25 cellular contexts compared by ENCODE assay signal in the genomic region with DNA sequence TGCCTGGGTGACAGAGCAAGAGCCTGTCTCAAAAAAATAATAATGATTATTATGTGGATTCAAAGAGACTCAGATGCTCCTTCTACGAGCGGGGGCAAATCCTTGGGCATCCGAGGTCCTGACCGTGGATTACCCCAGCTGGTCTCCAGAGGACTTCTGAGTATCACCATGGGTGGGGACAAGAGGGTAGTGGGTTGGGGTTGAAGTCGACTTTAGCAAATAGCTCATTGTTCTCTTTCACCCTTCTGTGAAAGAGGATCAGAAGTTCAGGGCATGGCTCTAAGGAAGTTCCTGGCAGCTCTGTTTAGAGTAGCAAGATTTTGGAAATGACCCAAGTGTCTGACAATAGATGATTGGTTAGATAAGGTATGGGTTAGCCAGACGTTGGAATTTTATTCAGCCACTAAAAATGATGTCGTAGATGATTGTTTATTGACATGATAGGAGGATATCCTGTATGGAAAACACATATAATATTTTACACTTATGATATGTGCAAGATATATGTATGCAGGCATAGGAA. TPM values are rescaled to one million over a fixed set of nuclear protein-coding genes. Genes with fewer than 3 reads are reported as not detected.
DNase-seq lines count a peak whose midpoint lies in the region; ATAC-seq, FAIRE-seq and TF ChIP-seq lines count a peak whose summit lies in the region.
"Had no signal": no experiment of that assay in that cellular context is flagged by ENCODE, and none has a peak within 500 bp of the region (broad histone marks: within the 10 kb centered on the region; RNA-seq: fewer than 3 reads in every experiment).

No MANE protein-coding gene starts in this region.

- H3K9me3 ChIP-seq in PC-3 (ENCODE audit: low read length): peaks cover 9% of the 10 kb centered on the region; the same call in 1 of the 2 replicates
- H3K9me3 ChIP-seq in adrenal gland (replicated peaks in 1 of 3): no peaks in the 10 kb centered on the region
- H3K9me3 ChIP-seq: body of pancreas had no signal

- H3K27me3 ChIP-seq in PC-3 (ENCODE audit: low read length) (no peaks in the 10 kb centered on the region), bronchial epithelial cell (ENCODE audit: control insufficient read depth, insufficient read depth, low read length) (no peaks in the 10 kb centered on the region), adrenal gland (no peaks in the 10 kb centered on the region)
- H3K27me3 ChIP-seq: body of pancreas, dorsolateral prefrontal cortex had no signal

- intact Hi-C loops in PC-3 (cut with micrococcal nuclease): no loop called here
- intact Hi-C loops in adrenal gland (cut with DNase I): no loop called here

- peaks cover 3% of the 10 kb centered on the region; the same call in 1 of the 2 replicates for H3K4me1 ChIP-seq in PC-3 (ENCODE audit: insufficient read depth, low read length)
- no peaks in the 10 kb centered on the region for H3K4me1 ChIP-seq in adrenal gland (replicated peaks in 1 of 2)
- H3K4me1 ChIP-seq: body of pancreas had no signal

- DNase-seq in NCI-H2196 (lab: John Stamatoyannopoulos, UW; ENCODE audit: unreplicated experiment) (peak; percentile 20), NCI-H2196 treated with DMSO at 0.1 percent for 48 hours (lab: John Stamatoyannopoulos, UW; ENCODE audit: unreplicated experiment) (no peak), PC-3 (peak; percentile 70), bronchial epithelial cell (ENCODE audit: low read depth) (peak; percentile 16), retinal pigment epithelial cell (ENCODE audit: low read depth) (peak; percentile 12), adrenal gland (no peak), T-helper 1 cell (no peak)
- DNase-seq in activated CD4-positive, CD25-positive, alpha-beta regulatory T cell (lab: John Stamatoyannopoulos, UW): no peak
- DNase-seq: ACHN; activated CD4-positive, alpha-beta T cell treated with anti-CD3 and anti-CD28 coated beads, Interleukin-2, amount 50 U/mL, for 4 hours; activated naive CD4-positive, alpha-beta T cell; body of pancreas; CD4-positive, CD25-positive, alpha-beta regulatory T cell; dorsolateral prefrontal cortex; H7; head of caudate nucleus; NCI-H1092; NCI-H774; occipital lobe; right cardiac atrium; stimulated activated CD4-positive, alpha-beta T cell treated with anti-CD3 and anti-CD28 coated beads, Interleukin-15, amount 100 ng/mL, for 24 hours; stimulated activated naive CD4-positive, alpha-beta T cell; SW 1271 had no signal

- H3K36me3 ChIP-seq in PC-3 (ENCODE audit: low read depth, low read length): no peaks in the 10 kb centered on the region
- no peaks in the 10 kb centered on the region for H3K36me3 ChIP-seq in bronchial epithelial cell (ENCODE audit: control insufficient read depth, insufficient read depth, low read length)
- no peaks in the 10 kb centered on the region for H3K36me3 ChIP-seq in adrenal gland (replicated peaks in 1 of 2)

- no peak for TF ChIP-seq CTCF in PC-3 (conservative IDR thresholded peaks at IDR 0.05; ENCODE audit: low read depth, low read length)
- no peak for TF ChIP-seq CTCF in bronchial epithelial cell (IDR thresholded peaks at IDR 0.05; ENCODE audit: insufficient read depth, low read length, severe bottlenecking)
- no peak for TF ChIP-seq CTCF in retinal pigment epithelial cell (conservative IDR thresholded peaks at IDR 0.05; ENCODE audit: low read depth, low read length)
- no peak for TF ChIP-seq CTCF in adrenal gland (IDR thresholded peaks at IDR 0.05)

- no peak for TF ChIP-seq POLR2A in adrenal gland (IDR thresholded peaks at IDR 0.05)

- no peaks in the 10 kb centered on the region for H4K20me1 ChIP-seq in PC-3 (ENCODE audit: low read length)

- H3K4me2 ChIP-seq in PC-3 (ENCODE audit: low read length): no peak overlapping the region

- WGBS in adrenal gland, 4 donors: 56 to 64% (median 60%) methylated on average over 7 of the region's 7 CpGs

- H3K79me2 ChIP-seq in PC-3 (ENCODE audit: low read length): no peaks in the 10 kb centered on the region

- no peak for FAIRE-seq in bronchial epithelial cell (lab: Jason Lieb, UNC)
- FAIRE-seq: RCC 7860 had no signal

- BruUV-seq in PC-3 (replicated peaks; lab: Mats Ljungman, UMichigan): no TSS peak

- no peak overlapping the region for H3K27ac ChIP-seq in PC-3 (ENCODE audit: low read length)
- no peak overlapping the region for H3K27ac ChIP-seq in adrenal gland
- H3K27ac ChIP-seq: body of pancreas, dorsolateral prefrontal cortex had no signal

- no peaks in the 10 kb centered on the region for H3F3A ChIP-seq in PC-3 (ENCODE audit: low read length, unreplicated experiment)

- no peak overlapping the region for H3K4me3 ChIP-seq in PC-3 (ENCODE audit: low read length)
- H3K4me3 ChIP-seq in bronchial epithelial cell (ENCODE audit: low read depth, low read length): no peak overlapping the region
- H3K4me3 ChIP-seq in retinal pigment epithelial cell (ENCODE audit: low read length): no peak overlapping the region
- H3K4me3 ChIP-seq in adrenal gland: no peak overlapping the region
- H3K4me3 ChIP-seq: body of pancreas, dorsolateral prefrontal cortex had no signal

- POLR2A ChIA-PET in PC-3 (lab: Charles Lee; ENCODE audit: unreplicated experiment): no interaction called here

- H3K9ac ChIP-seq in PC-3 (ENCODE audit: low read length): no peak overlapping the region

- no peak overlapping the region for H2AFZ ChIP-seq in PC-3 (ENCODE audit: low read length)

- CTCF ChIA-PET in PC-3 (lab: Charles Lee): no interaction called here

- H3K9me2 ChIP-seq in PC-3 (replicated peaks; ENCODE audit: low read length): no peaks in the 10 kb centered on the region

- peak; percentile 39; the same call in 1 of the 2 replicates for ATAC-seq in PC-3
- ATAC-seq: body of pancreas, esophagus mucosa, right cardiac atrium had no signal

RNA-seq across cellular contexts. Expression of gene SPRED2, which starts 59.0 kb away (rescaled TPM):
- total RNA-seq in PC-3 (2014; rRNA removed) (16.2 and 18.1 TPM in 2 replicates), bronchial epithelial cell (2.4 and 3.4 TPM in 2 replicates), adrenal gland (10 to 100 TPM; 12.0 to 28.4 (median 18.2) TPM)
- 10 to 100 TPM in 2 of 3 donors, 1 to 10 TPM in 1; 8.8 to 16.5 (median 13.2) TPM for polyA plus RNA-seq in adrenal gland

Comparison
In these comparisons a context has a peak if more than half of its experiments do, and no peak if none do; other contexts are left out.
1. DNase-seq: peak in NCI-H2196 (single experiment), PC-3 (single experiment), bronchial epithelial cell (single experiment) and retinal pigment epithelial cell (single experiment); none in NCI-H2196 treated with DMSO at 0.1 percent for 48 hours (single experiment), activated CD4-positive, CD25-positive, alpha-beta regulatory T cell (0 of 4), adrenal gland (0 of 7) and T-helper 1 cell (0 of 5).